ENCODE assay signal across 26 cellular contexts in the genomic region with DNA sequence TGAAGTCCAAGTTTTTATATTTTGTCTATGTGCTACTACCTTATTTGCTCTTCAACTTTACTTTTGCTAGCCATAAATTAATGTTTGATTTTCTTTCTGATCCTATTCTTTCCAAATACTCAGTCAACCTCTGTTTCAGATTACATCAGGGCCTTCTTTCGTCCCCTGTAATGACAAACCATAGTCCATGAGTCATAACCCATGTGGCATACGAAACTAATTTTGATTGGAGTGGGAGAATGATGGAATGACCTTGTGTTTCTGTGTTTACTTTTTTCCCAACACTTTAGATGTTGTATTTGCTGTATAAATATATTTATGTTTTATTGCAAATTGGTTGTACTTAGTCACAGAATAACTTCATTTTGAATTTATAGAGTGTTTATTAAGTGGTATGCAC.
"Had no signal": no experiment of that assay in that cellular context is flagged by ENCODE, and none has a peak within 500 bp of the region (broad histone marks: within the 10 kb centered on the region; RNA-seq: fewer than 3 reads in every experiment).

No MANE protein-coding gene starts in this region.

- ATAC-seq: effector memory CD8-positive, alpha-beta T cell; left colon; left ventricle myocardium superior; natural killer cell treated with Interleukin-12 subunit alpha and Interleukin-12 subunit beta and Interleukin-15 and Interleukin-18, amount 100 ng/mL, for 72 hours; pancreas; right cardiac atrium; stimulated activated effector memory CD8-positive, alpha-beta T cell treated with anti-CD3 and anti-CD28 coated beads, Interleukin-12 subunit alpha, Interleukin-12 subunit beta, amount 100 ng/mL, for 72 hours had no signal

- H3K27ac Mint-ChIP-seq: dendritic cell treated with granulocyte-macrophage colony-stimulating factor and Interleukin-4, amounts not matched to agents 40 ng/mL and 50 ng/mL, for 4 days; effector memory CD8-positive, alpha-beta T cell; natural killer cell treated with Interleukin-12 subunit alpha and Interleukin-12 subunit beta and Interleukin-15 and Interleukin-18, amount 100 ng/mL, for 72 hours; neural progenitor cell; progenitor cell of endocrine pancreas; stimulated activated effector memory CD8-positive, alpha-beta T cell treated with anti-CD3 and anti-CD28 coated beads, Interleukin-12 subunit alpha, Interleukin-12 subunit beta, amount 100 ng/mL, for 72 hours; stimulated activated naive CD8-positive, alpha-beta T cell treated with anti-CD3 and anti-CD28 coated beads, Interleukin-15, Interleukin-2, amounts not matched to agents 100 ng/mL and 50 ng/mL, for 24 hours had no signal

- H3K4me3 ChIP-seq: esophagus muscularis mucosa, lung, neural progenitor cell, pancreas, smooth muscle cell, tibial artery, upper lobe of left lung, vagina had no signal

- DNase-seq: effector memory CD8-positive, alpha-beta T cell; foreskin melanocyte; head of caudate nucleus; hippocampal formation; left colon; left ventricle myocardium superior; mesenchymal stem cell; midbrain; nucleus accumbens; pancreas; right cardiac atrium; stimulated activated CD4-positive, alpha-beta T cell treated with anti-CD3 and anti-CD28 coated beads, Interleukin-4, amount 100 ng/mL, for 1 hour; stimulated activated CD8-positive, alpha-beta memory T cell treated with anti-CD3 and anti-CD28 coated beads, Interleukin-4, amount 100 ng/mL, for 48 hours; tibial artery; upper lobe of left lung had no signal

- H3K9me3 ChIP-seq: pancreas, tibial artery, vagina had no signal

- H3K36me3 Mint-ChIP-seq: natural killer cell treated with Interleukin-12 subunit alpha and Interleukin-12 subunit beta and Interleukin-15 and Interleukin-18, amount 100 ng/mL, for 72 hours; neural progenitor cell; stimulated activated effector memory CD8-positive, alpha-beta T cell treated with anti-CD3 and anti-CD28 coated beads, Interleukin-12 subunit alpha, Interleukin-12 subunit beta, amount 100 ng/mL, for 72 hours had no signal

- H3K4me2 ChIP-seq: neural progenitor cell, smooth muscle cell had no signal

- H3K4me1 ChIP-seq: esophagus muscularis mucosa, neural progenitor cell, pancreas, tibial artery, upper lobe of left lung, vagina had no signal

- H3K9me3 Mint-ChIP-seq: neural progenitor cell had no signal

- H3K27ac ChIP-seq: epithelial cell of prostate, esophagus muscularis mucosa, neural progenitor cell, pancreas, tibial artery, upper lobe of left lung, vagina had no signal

- FAIRE-seq: pancreas had no signal
